Comparison of ENCODE assay signal across 8 cellular contexts in genomic region chr5:59039003-59039295, GRCh38.
DNase-seq lines count a peak whose midpoint lies in the region; ATAC-seq and TF ChIP-seq lines count a peak whose summit lies in the region.

No MANE protein-coding gene starts in this region.

- H3K4me3 ChIP-seq in fibroblast of villous mesenchyme (ENCODE audit: low read depth, low read length), result peak overlapping the region; percentile 85

- DNase-seq in Ammon's horn (ENCODE audit: low spot score) (peak; percentile 3), fibroblast of villous mesenchyme (ENCODE audit: low read depth) (no peak), progenitor cell of endocrine pancreas (ENCODE audit: low spot score, unreplicated experiment) (no peak), DMS53 treated with DMSO at 0.1 percent for 48 hours (lab: John Stamatoyannopoulos, UW; ENCODE audit: unreplicated experiment) (no peak), D341Med (ENCODE audit: low spot score) (no peak)

- TF ChIP-seq CTCF in fibroblast of villous mesenchyme (IDR thresholded peaks at IDR 0.05; ENCODE audit: insufficient read depth, low read depth, low read length) (no peak), progenitor cell of endocrine pancreas (IDR thresholded peaks at IDR 0.05; ENCODE audit: unreplicated experiment) (no peak)

- peak overlapping the region; percentile 89 for H3K4me3 Mint-ChIP-seq in progenitor cell of endocrine pancreas (ENCODE audit: low read depth)

- H3K36me3 Mint-ChIP-seq in progenitor cell of endocrine pancreas (ENCODE audit: insufficient read depth), result no peaks in the 10 kb centered on the region

- ATAC-seq in GM21529 (IDR thresholded peaks at IDR 0.05; ENCODE audit: unreplicated experiment), result peak; percentile 43
- ATAC-seq in SK-N-SH treated with all-trans-retinoic acid at 6 μM for 48 hours, result peak; percentile 61
- ATAC-seq in HG02938 (IDR thresholded peaks at IDR 0.05; ENCODE audit: unreplicated experiment), result no peak

- H3K9me3 Mint-ChIP-seq in progenitor cell of endocrine pancreas (ENCODE audit: low read depth), result no peaks in the 10 kb centered on the region

- peaks cover 15% of the 10 kb centered on the region for H3K4me1 Mint-ChIP-seq in progenitor cell of endocrine pancreas (ENCODE audit: low read depth)

- H3K27ac Mint-ChIP-seq in progenitor cell of endocrine pancreas, result no peak overlapping the region

- peaks cover 29% of the 10 kb centered on the region for H3K27me3 Mint-ChIP-seq in progenitor cell of endocrine pancreas

TF ChIP-seq in SK-N-SH treated with all-trans-retinoic acid at 6 μM for 48 hours, 23 proteins besides CTCF, POLR2A, EP300 and RAD21:
- no peak for TF ChIP-seq ISL1 (CRISPR knock-in tag; IDR thresholded peaks at IDR 0.05)
- TF ChIP-seq ZFP30 (CRISPR knock-in tag; IDR thresholded peaks at IDR 0.05), result no peak
- TF ChIP-seq POU6F1 (CRISPR knock-in tag; IDR thresholded peaks at IDR 0.05; ENCODE audit: borderline replicate concordance, low read depth), result no peak
- TF ChIP-seq SNAI2 (CRISPR knock-in tag; IDR thresholded peaks at IDR 0.05), result no peak
- TF ChIP-seq TSHZ2 (CRISPR knock-in tag; IDR thresholded peaks at IDR 0.05), result no peak
- no peak for TF ChIP-seq TCF4 (CRISPR knock-in tag; IDR thresholded peaks at IDR 0.05; ENCODE audit: borderline replicate concordance)
- no peak for TF ChIP-seq ESRRG (CRISPR knock-in tag; IDR thresholded peaks at IDR 0.05)
- no peak for TF ChIP-seq CREB5 (CRISPR knock-in tag; IDR thresholded peaks at IDR 0.05; ENCODE audit: low read depth)
- no peak for TF ChIP-seq CSDC2 (CRISPR knock-in tag; IDR thresholded peaks at IDR 0.05)
- TF ChIP-seq TOX (CRISPR knock-in tag; IDR thresholded peaks at IDR 0.05; ENCODE audit: borderline replicate concordance), result no peak
- TF ChIP-seq ZNF70 (CRISPR knock-in tag; IDR thresholded peaks at IDR 0.05), result no peak
- no peak for TF ChIP-seq ZFP3 (CRISPR knock-in tag; IDR thresholded peaks at IDR 0.05)
- TF ChIP-seq GLIS3 (CRISPR knock-in tag; IDR thresholded peaks at IDR 0.05), result no peak
